In the genomic region with DNA sequence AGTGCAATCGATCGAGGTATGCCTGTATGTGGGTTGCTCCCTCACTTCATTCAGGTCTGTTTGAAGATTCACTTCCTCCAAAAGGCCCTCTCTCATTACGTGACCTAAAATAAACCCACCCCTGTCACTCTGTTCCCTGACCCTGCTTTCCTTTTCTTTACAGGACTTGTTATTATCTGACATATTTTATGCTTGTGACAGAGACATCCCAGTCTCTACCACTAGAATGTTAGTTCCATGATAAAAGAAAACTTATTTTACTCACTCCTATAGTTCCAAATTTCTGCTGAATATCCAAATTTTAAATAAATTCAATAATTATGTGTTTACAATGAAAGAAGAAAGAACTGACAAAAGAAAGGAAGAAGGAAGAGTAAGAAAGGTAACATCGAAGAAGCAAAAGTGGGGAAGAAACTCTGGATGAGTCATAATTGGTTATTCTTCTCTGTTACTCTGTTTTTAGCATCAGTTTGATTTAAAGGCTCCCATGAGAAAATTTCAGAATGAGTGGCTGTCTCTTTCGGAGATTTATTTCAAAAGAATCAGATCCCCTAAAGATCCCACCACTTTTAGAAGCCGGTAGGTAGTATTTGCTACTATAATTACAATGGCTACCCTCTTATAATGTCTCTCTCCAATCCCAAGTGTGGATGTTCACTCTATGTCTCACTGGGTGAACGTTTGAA, we compare ENCODE assay signal across 25 cellular contexts. TPM values are rescaled to one million over a fixed set of nuclear protein-coding genes. Genes with fewer than 3 reads are reported as not detected.
DNase-seq lines count a peak whose midpoint lies in the region; ATAC-seq, FAIRE-seq and TF ChIP-seq lines count a peak whose summit lies in the region.
"Had no signal": no experiment of that assay in that cellular context is flagged by ENCODE, and none has a peak within 500 bp of the region (broad histone marks: within the 10 kb centered on the region; RNA-seq: fewer than 3 reads in every experiment).

No MANE protein-coding gene starts in this region.

- TF ChIP-seq CTCF in activated CD8-positive, alpha-beta T cell treated with anti-CD3 and anti-CD28 coated beads for 36 hours (IDR thresholded peaks at IDR 0.05), result no peak

- FAIRE-seq in GM18507 (lab: Jason Lieb, UNC), result peak; percentile 83
- FAIRE-seq: A549, TTC549 had no signal

- peak overlapping the region; percentile 31 for H3K4me3 Mint-ChIP-seq in activated CD8-positive, alpha-beta T cell treated with anti-CD3 and anti-CD28 coated beads for 36 hours
- H3K4me3 Mint-ChIP-seq in activated CD8-positive, alpha-beta T cell treated with anti-CD3 and anti-CD28 coated beads, Interleukin-2, amount 10 ng/mL, durations not matched to agents 7 days and 5 days, result no peak overlapping the region
- H3K4me3 Mint-ChIP-seq in T-helper 1 cell treated with Interleukin-12 subunit alpha and Interleukin-12 subunit beta and Interleukin-4 antibody, amounts not matched to agents 30 μg/mL and 1 μg/mL, for 36 hours, result no peak overlapping the region
- H3K4me3 Mint-ChIP-seq in naive B cell, result peak overlapping the region in 5 of 8 donors; percentile 6 to 77 (median 19)

- peak; percentile 42 for ATAC-seq in activated CD8-positive, alpha-beta T cell treated with anti-CD3 and anti-CD28 coated beads for 36 hours
- no peak for ATAC-seq in activated CD8-positive, alpha-beta T cell treated with anti-CD3 and anti-CD28 coated beads, Interleukin-2, amount 10 ng/mL, durations not matched to agents 7 days and 5 days
- ATAC-seq in naive B cell (ENCODE audit: low read depth in 2 of 2) (peak; percentile 88 to 97), GM21526 (IDR thresholded peaks at IDR 0.05; ENCODE audit: low FRiP score, unreplicated experiment) (no peak), GM21447 (IDR thresholded peaks at IDR 0.05; ENCODE audit: unreplicated experiment) (no peak)
- ATAC-seq: A549; gastroesophageal sphincter; left colon; Panc1; stimulated activated naive CD8-positive, alpha-beta T cell treated with anti-CD3 and anti-CD28 coated beads, Interleukin-15, Interleukin-2, amounts not matched to agents 100 U/mL and 50 U/mL, for 24 hours had no signal

- no peaks in the 10 kb centered on the region for H3K9me3 Mint-ChIP-seq in activated CD8-positive, alpha-beta T cell treated with anti-CD3 and anti-CD28 coated beads for 36 hours
- no peaks in the 10 kb centered on the region for H3K9me3 Mint-ChIP-seq in activated CD8-positive, alpha-beta T cell treated with anti-CD3 and anti-CD28 coated beads, Interleukin-2, amount 10 ng/mL, durations not matched to agents 7 days and 5 days (ENCODE audit: insufficient read depth)
- no peaks in the 10 kb centered on the region for H3K9me3 Mint-ChIP-seq in T-helper 1 cell treated with Interleukin-12 subunit alpha and Interleukin-12 subunit beta and Interleukin-4 antibody, amounts not matched to agents 30 μg/mL and 1 μg/mL, for 36 hours
- peaks cover 0 to 2% (median 0%) of the 10 kb centered on the region in 7 donors for H3K9me3 Mint-ChIP-seq in naive B cell

- POLR2A ChIA-PET in activated CD8-positive, alpha-beta T cell treated with anti-CD3 and anti-CD28 coated beads for 36 hours (lab: Charles Lee), result no interaction called here
- POLR2A ChIA-PET in activated CD8-positive, alpha-beta T cell treated with anti-CD3 and anti-CD28 coated beads, Interleukin-2, amount 10 ng/mL, durations not matched to agents 7 days and 5 days (lab: Charles Lee), result no interaction called here

- intact Hi-C loops in activated CD8-positive, alpha-beta T cell treated with anti-CD3 and anti-CD28 coated beads for 36 hours (cut with micrococcal nuclease), result no loop called here

- CTCF ChIA-PET in activated CD8-positive, alpha-beta T cell treated with anti-CD3 and anti-CD28 coated beads for 36 hours (lab: Charles Lee), result interaction anchor here (0.6 to 1.1 kb wide), 2 partner anchors 124 to 165 kb away, joined by 3 read pairs; no protein-coding TSS in a partner anchor
- CTCF ChIA-PET in activated CD8-positive, alpha-beta T cell treated with anti-CD3 and anti-CD28 coated beads, Interleukin-2, amount 10 ng/mL, durations not matched to agents 7 days and 5 days (lab: Charles Lee), result no interaction called here

- no peaks in the 10 kb centered on the region for H3K27me3 Mint-ChIP-seq in activated CD8-positive, alpha-beta T cell treated with anti-CD3 and anti-CD28 coated beads for 36 hours
- peaks cover 5% of the 10 kb centered on the region for H3K27me3 Mint-ChIP-seq in activated CD8-positive, alpha-beta T cell treated with anti-CD3 and anti-CD28 coated beads, Interleukin-2, amount 10 ng/mL, durations not matched to agents 7 days and 5 days (ENCODE audit: low read depth)
- peaks cover 30% of the 10 kb centered on the region for H3K27me3 Mint-ChIP-seq in T-helper 1 cell treated with Interleukin-12 subunit alpha and Interleukin-12 subunit beta and Interleukin-4 antibody, amounts not matched to agents 30 μg/mL and 1 μg/mL, for 36 hours (ENCODE audit: low read depth)
- H3K27me3 Mint-ChIP-seq in naive B cell, result no peaks in the 10 kb centered on the region

- H3K27ac Mint-ChIP-seq in activated CD8-positive, alpha-beta T cell treated with anti-CD3 and anti-CD28 coated beads for 36 hours, result peak overlapping the region; percentile 43
- H3K27ac Mint-ChIP-seq in activated CD8-positive, alpha-beta T cell treated with anti-CD3 and anti-CD28 coated beads, Interleukin-2, amount 10 ng/mL, durations not matched to agents 7 days and 5 days, result no peak overlapping the region
- peak overlapping the region; percentile 4 for H3K27ac Mint-ChIP-seq in T-helper 1 cell treated with Interleukin-12 subunit alpha and Interleukin-12 subunit beta and Interleukin-4 antibody, amounts not matched to agents 30 μg/mL and 1 μg/mL, for 36 hours
- peak overlapping the region in 2 of 6 donors; percentile 8 to 62 for H3K27ac Mint-ChIP-seq in naive B cell

- DNase-seq in activated CD8-positive, alpha-beta T cell treated with anti-CD3 and anti-CD28 coated beads for 36 hours, result no peak
- DNase-seq in activated CD8-positive, alpha-beta T cell treated with anti-CD3 and anti-CD28 coated beads, Interleukin-2, amount 10 ng/mL, durations not matched to agents 7 days and 5 days, result no peak
- DNase-seq in GM18507 (ENCODE audit: extremely low spot score, insufficient read length, low read depth), result no peak
- peak; percentile 25 for DNase-seq in naive B cell
- no peak for DNase-seq in NK-92 treated with Interleukin-12 subunit alpha and Interleukin-12 subunit beta, amount 100 ng/mL, for 24 hours (lab: John Stamatoyannopoulos, UW)
- DNase-seq: activated gamma-delta T cell treated with Interleukin-2 at 50 U/mL for 16 hours; brain microvascular endothelial cell; COR-L47; EL; H7; left colon; NCI-H1105 treated with DMSO at 0.1 percent for 48 hours; NCI-H2107; NCI-H526 treated with DMSO at 0.1 percent for 48 hours; stimulated activated CD4-positive, alpha-beta T cell treated with anti-CD3 and anti-CD28 coated beads, Interleukin-15, amount 100 ng/mL, for 24 hours; stimulated activated naive CD8-positive, alpha-beta T cell treated with anti-CD3 and anti-CD28 coated beads, Interleukin-15, Interleukin-2, amounts not matched to agents 100 U/mL and 50 U/mL, for 24 hours had no signal

- no peaks in the 10 kb centered on the region for H3K36me3 Mint-ChIP-seq in activated CD8-positive, alpha-beta T cell treated with anti-CD3 and anti-CD28 coated beads for 36 hours (ENCODE audit: low read depth)
- no peaks in the 10 kb centered on the region for H3K36me3 Mint-ChIP-seq in activated CD8-positive, alpha-beta T cell treated with anti-CD3 and anti-CD28 coated beads, Interleukin-2, amount 10 ng/mL, durations not matched to agents 7 days and 5 days (ENCODE audit: low read depth)
- H3K36me3 Mint-ChIP-seq in T-helper 1 cell treated with Interleukin-12 subunit alpha and Interleukin-12 subunit beta and Interleukin-4 antibody, amounts not matched to agents 30 μg/mL and 1 μg/mL, for 36 hours (ENCODE audit: low read depth), result no peaks in the 10 kb centered on the region
- no peaks in the 10 kb centered on the region for H3K36me3 Mint-ChIP-seq in naive B cell

- peaks cover 13% of the 10 kb centered on the region for H3K4me1 Mint-ChIP-seq in activated CD8-positive, alpha-beta T cell treated with anti-CD3 and anti-CD28 coated beads for 36 hours (ENCODE audit: low read depth)
- peaks cover 10% of the 10 kb centered on the region for H3K4me1 Mint-ChIP-seq in activated CD8-positive, alpha-beta T cell treated with anti-CD3 and anti-CD28 coated beads, Interleukin-2, amount 10 ng/mL, durations not matched to agents 7 days and 5 days (ENCODE audit: low read depth)
- peaks cover 11% of the 10 kb centered on the region for H3K4me1 Mint-ChIP-seq in T-helper 1 cell treated with Interleukin-12 subunit alpha and Interleukin-12 subunit beta and Interleukin-4 antibody, amounts not matched to agents 30 μg/mL and 1 μg/mL, for 36 hours (ENCODE audit: low read depth)
- peaks cover 29 to 40% (median 37%) of the 10 kb centered on the region in 3 donors for H3K4me1 Mint-ChIP-seq in naive B cell

RNA-seq across cellular contexts. Expression of gene ENTHD1, which starts 33.5 kb away (rescaled TPM):
- under 1 TPM; 0.34 TPM for total RNA-seq in activated CD8-positive, alpha-beta T cell treated with anti-CD3 and anti-CD28 coated beads for 36 hours
- total RNA-seq in activated CD8-positive, alpha-beta T cell treated with anti-CD3 and anti-CD28 coated beads, Interleukin-2, amount 10 ng/mL, durations not matched to agents 7 days and 5 days, result under 1 TPM in 1 of 2 experiments, not detected in 1; 0.11 TPM
- not detected for polyA plus RNA-seq in naive B cell (ENCODE audit: low read depth in 6 of 6)
- total RNA-seq: H7, left colon, right atrium auricular region, ureter had no signal
- polyA plus RNA-seq: A549 had no signal

RNA-seq across cellular contexts. Expression of gene GRAP2, which starts 40.8 kb away (rescaled TPM):
- total RNA-seq in activated CD8-positive, alpha-beta T cell treated with anti-CD3 and anti-CD28 coated beads for 36 hours, result 10 to 100 TPM; 83.2 to 86.8 TPM
- total RNA-seq in activated CD8-positive, alpha-beta T cell treated with anti-CD3 and anti-CD28 coated beads, Interleukin-2, amount 10 ng/mL, durations not matched to agents 7 days and 5 days, result 100 to 1,000 TPM; 235 to 239 TPM
- polyA plus RNA-seq in naive B cell (ENCODE audit: low read depth in 6 of 6), result 10 to 100 TPM in 5 of 6 donors, 1 to 10 TPM in 1; 7.7 to 37.7 (median 18.7) TPM
- polyA plus RNA-seq: A549 had no signal

Comparison
In these comparisons a context has a peak if more than half of its experiments do, and no peak if none do; other contexts are left out.
1. ATAC-seq: peak in activated CD8-positive, alpha-beta T cell treated with anti-CD3 and anti-CD28 coated beads for 36 hours (single experiment) and naive B cell (2 of 2); none in activated CD8-positive, alpha-beta T cell treated with anti-CD3 and anti-CD28 coated beads, Interleukin-2, amount 10 ng/mL, durations not matched to agents 7 days and 5 days (single experiment), GM21526 (single experiment) and GM21447 (single experiment).
2. H3K4me3 Mint-ChIP-seq: peak in activated CD8-positive, alpha-beta T cell treated with anti-CD3 and anti-CD28 coated beads for 36 hours (single experiment) and naive B cell (5 of 8); none in activated CD8-positive, alpha-beta T cell treated with anti-CD3 and anti-CD28 coated beads, Interleukin-2, amount 10 ng/mL, durations not matched to agents 7 days and 5 days (single experiment) and T-helper 1 cell treated with Interleukin-12 subunit alpha and Interleukin-12 subunit beta and Interleukin-4 antibody, amounts not matched to agents 30 μg/mL and 1 μg/mL, for 36 hours (single experiment).